ENCODE assay signal across 12 cellular contexts in the genomic region with DNA sequence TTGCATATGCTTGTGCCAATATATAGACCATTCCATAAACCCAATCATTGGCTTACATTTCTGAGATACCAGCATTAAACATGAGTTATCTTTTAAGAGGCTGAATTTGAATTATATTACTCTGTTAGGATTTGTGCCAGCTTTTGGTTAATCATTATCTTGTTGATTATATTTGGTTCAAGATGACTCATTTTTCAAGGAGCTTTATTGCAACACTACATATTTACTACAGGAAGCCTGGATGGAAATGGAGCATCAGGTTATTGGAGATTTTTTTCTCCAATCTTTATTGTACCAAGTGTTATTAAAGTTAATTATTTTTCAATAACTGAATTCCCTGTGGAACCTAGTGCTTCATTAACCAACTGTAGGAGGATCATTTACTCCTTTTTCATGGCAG. TPM values are rescaled to one million over a fixed set of nuclear protein-coding genes. Genes with fewer than 3 reads are reported as not detected.
A peak's percentile ranks its signal among the peaks of the same experiment; 100 is the strongest.
DNase-seq lines count a peak whose midpoint lies in the region; ATAC-seq and TF ChIP-seq lines count a peak whose summit lies in the region.
"Had no signal": no experiment of that assay in that cellular context is flagged by ENCODE, and none has a peak within 500 bp of the region (broad histone marks: within the 10 kb centered on the region; RNA-seq: fewer than 3 reads in every experiment).

No MANE protein-coding gene starts in this region.

- peaks cover 17% of the 10 kb centered on the region for H3K36me3 Mint-ChIP-seq in activated CD8-positive, alpha-beta T cell treated with anti-CD3 and anti-CD28 coated beads for 36 hours (ENCODE audit: low read depth)

- peak; percentile 34 for ATAC-seq in omental fat pad (ENCODE audit: low FRiP score)
- no peak for ATAC-seq in activated CD8-positive, alpha-beta T cell treated with anti-CD3 and anti-CD28 coated beads for 36 hours
- no peak for ATAC-seq in GM19395 (IDR thresholded peaks at IDR 0.05; ENCODE audit: unreplicated experiment)

- intact Hi-C loops in PC-9 (cut with micrococcal nuclease; ENCODE audit: unreplicated experiment): loop anchor here (5.0 to 10.0 kb wide), 2 partner anchors 132 to 341 kb away; no protein-coding TSS in a partner anchor
- intact Hi-C loops in activated CD8-positive, alpha-beta T cell treated with anti-CD3 and anti-CD28 coated beads for 36 hours (cut with micrococcal nuclease): no loop called here

- no peak overlapping the region for H3K27ac ChIP-seq in PC-9
- no peak overlapping the region for H3K27ac ChIP-seq in epithelial cell of prostate
- H3K27ac ChIP-seq: tibial nerve had no signal

- no peaks in the 10 kb centered on the region for H3K9me3 Mint-ChIP-seq in activated CD8-positive, alpha-beta T cell treated with anti-CD3 and anti-CD28 coated beads for 36 hours

- no peaks in the 10 kb centered on the region for H3K27me3 ChIP-seq in PC-9 (ENCODE audit: insufficient read depth, low read depth)
- H3K27me3 ChIP-seq: brain microvascular endothelial cell, tibial nerve had no signal

- peaks cover 3% of the 10 kb centered on the region; the same call in 1 of the 2 replicates for H4K20me1 ChIP-seq in PC-9 (ENCODE audit: insufficient read depth)

- no peak for TF ChIP-seq CTCF in PC-9 (conservative IDR thresholded peaks at IDR 0.05)
- TF ChIP-seq CTCF in omental fat pad (IDR thresholded peaks at IDR 0.05): no peak
- no peak for TF ChIP-seq CTCF in activated CD8-positive, alpha-beta T cell treated with anti-CD3 and anti-CD28 coated beads for 36 hours (IDR thresholded peaks at IDR 0.05)

- no peaks in the 10 kb centered on the region; the same call in 1 of the 2 replicates for H3K9me2 ChIP-seq in PC-9 (ENCODE audit: insufficient read depth)

- H3K4me2 ChIP-seq in PC-9: 0 out of 2 replicates have a peak overlapping the region, but pooled peaks have one; percentile 0

- peaks cover 11% of the 10 kb centered on the region for H3F3A ChIP-seq in PC-9 (ENCODE audit: insufficient read depth, low read depth)

- no peak overlapping the region for H3K27ac Mint-ChIP-seq in activated CD8-positive, alpha-beta T cell treated with anti-CD3 and anti-CD28 coated beads for 36 hours

- CTCF ChIA-PET in PC-9 (lab: Charles Lee): no interaction called here
- CTCF ChIA-PET in activated CD8-positive, alpha-beta T cell treated with anti-CD3 and anti-CD28 coated beads for 36 hours (lab: Charles Lee): interaction anchor here (0.9 to 3.2 kb wide), 13 partner anchors 10 to 133 kb away, joined by 3 to 55 read pairs (median 6); no protein-coding TSS in a partner anchor

- no peak overlapping the region for H2AFZ ChIP-seq in PC-9

- no peaks in the 10 kb centered on the region for H3K36me3 ChIP-seq in PC-9 (ENCODE audit: low read depth)
- H3K36me3 ChIP-seq: brain microvascular endothelial cell, tibial nerve had no signal

- POLR2A ChIA-PET in PC-9 (lab: Charles Lee; ENCODE audit: unreplicated experiment): interaction anchor here (0.6 kb wide), 1 partner anchor 63 kb away, joined by 6 read pairs; no protein-coding TSS in a partner anchor
- POLR2A ChIA-PET in activated CD8-positive, alpha-beta T cell treated with anti-CD3 and anti-CD28 coated beads for 36 hours (lab: Charles Lee): no interaction called here

- no peak overlapping the region for H3K4me3 Mint-ChIP-seq in activated CD8-positive, alpha-beta T cell treated with anti-CD3 and anti-CD28 coated beads for 36 hours

- H3K4me1 ChIP-seq in PC-9 (replicated peaks; ENCODE audit: insufficient read depth): peaks cover 13% of the 10 kb centered on the region

- H3K4me1 Mint-ChIP-seq in activated CD8-positive, alpha-beta T cell treated with anti-CD3 and anti-CD28 coated beads for 36 hours (ENCODE audit: low read depth): peaks cover 69% of the 10 kb centered on the region

- DNase-seq in ELR (ENCODE audit: low read depth) (peak; percentile 85), PC-9 (peak in 1 of 2 experiments; percentile 72), epithelial cell of prostate (ENCODE audit: low read depth, low spot score) (peak; percentile 12), omental fat pad (ENCODE audit: low spot score) (no peak)
- DNase-seq in activated CD8-positive, alpha-beta T cell treated with anti-CD3 and anti-CD28 coated beads for 36 hours: no peak
- DNase-seq in stimulated activated CD4-positive, alpha-beta T cell treated with anti-CD3 and anti-CD28 coated beads, Interleukin-2, amount 100 ng/mL, for 48 hours: no peak
- DNase-seq: brain microvascular endothelial cell, GF-D8, mesendoderm, NCI-H1092 had no signal

- H3K9me3 ChIP-seq in PC-9 (ENCODE audit: insufficient read depth, low read depth): no peaks in the 10 kb centered on the region
- H3K9me3 ChIP-seq: tibial nerve had no signal

- H3K4me3 ChIP-seq in PC-9: no peak overlapping the region
- H3K4me3 ChIP-seq: tibial nerve had no signal

- peaks cover 62% of the 10 kb centered on the region for H3K79me2 ChIP-seq in PC-9 (ENCODE audit: low read depth)

- no peaks in the 10 kb centered on the region for H3K27me3 Mint-ChIP-seq in activated CD8-positive, alpha-beta T cell treated with anti-CD3 and anti-CD28 coated beads for 36 hours

- no TSS peak for BruUV-seq in PC-9 (replicated peaks; lab: Mats Ljungman, UMichigan)

RNA-seq across cellular contexts. Expression of a gene that starts 26.4 kb away (rescaled TPM):
- 52.0 and 64.1 TPM in 2 replicates for total RNA-seq in PC-9 (2021)
- 10 to 100 TPM; 33.3 to 79.6 (median 41.5) TPM for total RNA-seq in omental fat pad
- total RNA-seq in activated CD8-positive, alpha-beta T cell treated with anti-CD3 and anti-CD28 coated beads for 36 hours: 10 to 100 TPM; 58.2 to 59.7 TPM

Comparison
In these comparisons a context has a peak if more than half of its experiments do, and no peak if none do; other contexts are left out.
1. DNase-seq: peak in ELR (single experiment) and epithelial cell of prostate (single experiment); none in omental fat pad (single experiment), activated CD8-positive, alpha-beta T cell treated with anti-CD3 and anti-CD28 coated beads for 36 hours (single experiment) and stimulated activated CD4-positive, alpha-beta T cell treated with anti-CD3 and anti-CD28 coated beads, Interleukin-2, amount 100 ng/mL, for 48 hours (0 of 2).